In genomic region chr11:60195923-60196368, GRCh38 we compare ENCODE assay signal across 13 cellular contexts. TPM values are rescaled to one million over a fixed set of nuclear protein-coding genes. Genes with fewer than 3 reads are reported as not detected.
DNase-seq lines count a peak whose midpoint lies in the region; ATAC-seq and TF ChIP-seq lines count a peak whose summit lies in the region.
"Had no signal": no experiment of that assay in that cellular context is flagged by ENCODE, and none has a peak within 500 bp of the region (broad histone marks: within the 10 kb centered on the region; RNA-seq: fewer than 3 reads in every experiment).

No MANE protein-coding gene starts in this region.

- H3K27ac ChIP-seq in DND-41 (ENCODE audit: low read length) (peak overlapping the region; percentile 88), right lobe of liver (peak overlapping the region; percentile 25 to 69 (median 37)), gastrocnemius medialis (no peak overlapping the region)

- H3K4me3 ChIP-seq in DND-41 (ENCODE audit: low read depth in 1 of 2, low read length in 2 of 2) (no peak overlapping the region), Loucy (ENCODE audit: low read length, poor library complexity, severe bottlenecking) (no peak overlapping the region), right lobe of liver (no peak overlapping the region), gastrocnemius medialis (no peak overlapping the region), HAP-1 (no peak overlapping the region)

- H3K4me2 ChIP-seq in DND-41 (ENCODE audit: insufficient read depth, low read length) (peak overlapping the region; percentile 18), Loucy (ENCODE audit: low read depth, low read length, poor library complexity, severe bottlenecking) (peak overlapping the region; percentile 28)

- H3K9me3 ChIP-seq in DND-41 (ENCODE audit: insufficient read depth, low read length, severe bottlenecking) (peaks cover 6% of the 10 kb centered on the region), Loucy (ENCODE audit: insufficient read depth, low read depth, low read length) (peaks cover 5% of the 10 kb centered on the region; the same call in 1 of the 2 replicates), right lobe of liver (no peaks in the 10 kb centered on the region), gastrocnemius medialis (no peaks in the 10 kb centered on the region), HAP-1 (no peaks in the 10 kb centered on the region)

- H3F3A ChIP-seq in Loucy (ENCODE audit: low read depth) = no peaks in the 10 kb centered on the region

- no peaks in the 10 kb centered on the region for H3K27me3 ChIP-seq in DND-41 (ENCODE audit: insufficient read depth, low read length, poor library complexity)
- H3K27me3 ChIP-seq in Loucy (ENCODE audit: insufficient read depth, low read length, poor library complexity, severe bottlenecking) = no peaks in the 10 kb centered on the region
- H3K27me3 ChIP-seq in right lobe of liver = no peaks in the 10 kb centered on the region
- H3K27me3 ChIP-seq in gastrocnemius medialis = no peaks in the 10 kb centered on the region
- no peaks in the 10 kb centered on the region for H3K27me3 ChIP-seq in HAP-1 (ENCODE audit: low read depth)

- H3K4me1 ChIP-seq in DND-41 (ENCODE audit: insufficient read depth, low read length) (peaks cover 50% of the 10 kb centered on the region), Loucy (ENCODE audit: insufficient read depth, low read length, poor library complexity, severe bottlenecking) (peaks cover 19% of the 10 kb centered on the region), right lobe of liver (no peaks in the 10 kb centered on the region), gastrocnemius medialis (no peaks in the 10 kb centered on the region), HAP-1 (peaks cover 7% of the 10 kb centered on the region)

- in situ Hi-C loops in gastrocnemius medialis (cut with MboI; ENCODE audit: low sequenced_read_pairs in 4 of 4) (loop anchor here in 1 of 4 donors (25.0 kb wide), 1 partner anchor 109 kb away; the partner anchor contains the start of gene MS4A2), HAP-1 (cut with MboI; ENCODE audit: low sequenced_read_pairs) (no loop called here)

- TF ChIP-seq CTCF in DND-41 (IDR thresholded peaks at IDR 0.05; ENCODE audit: borderline replicate concordance, extremely low read depth, low read length, poor library complexity, severe bottlenecking) (no peak), Loucy (conservative IDR thresholded peaks at IDR 0.05; ENCODE audit: low read length) (no peak), right lobe of liver (IDR thresholded peaks at IDR 0.05) (no peak), gastrocnemius medialis (IDR thresholded peaks at IDR 0.05 in 4 of 5, conservative IDR thresholded peaks at IDR 0.05 in 1 of 5) (no peak)

- H3K79me2 ChIP-seq in DND-41 (ENCODE audit: insufficient read depth, low read length) = no peaks in the 10 kb centered on the region
- H3K79me2 ChIP-seq in Loucy (ENCODE audit: insufficient read depth, low read length) = no peaks in the 10 kb centered on the region

- no peaks in the 10 kb centered on the region for H3K9me2 ChIP-seq in Loucy (replicated peaks; ENCODE audit: low read depth, low read length)

- WGBS in right lobe of liver (ENCODE audit: insufficient coverage, low coverage, low lambda C conversion rate, missing lambda C conversion rate) = 47% methylated on average over 4 of the region's 4 CpGs

- ATAC-seq in DND-41 (ENCODE audit: insufficient read depth, low read depth) = peak; percentile 23; the same call in 2 of the 3 replicates
- peak; percentile 73 for ATAC-seq in GM19395 (IDR thresholded peaks at IDR 0.05; ENCODE audit: unreplicated experiment)
- ATAC-seq in right lobe of liver = peak; percentile 36 to 49 (median 48)
- ATAC-seq in gastrocnemius medialis = no peak
- ATAC-seq: CD8-positive, alpha-beta T cell had no signal

- H3K9ac ChIP-seq in DND-41 (ENCODE audit: low read depth, low read length) = peak overlapping the region; percentile 44
- H3K9ac ChIP-seq in Loucy (ENCODE audit: low read depth, low read length, poor library complexity, severe bottlenecking) = no peak overlapping the region

- peak; percentile 19 for DNase-seq in DND-41
- no peak for DNase-seq in right lobe of liver
- no peak for DNase-seq in gastrocnemius medialis
- no peak for DNase-seq in NCI-H69 (lab: John Stamatoyannopoulos, UW)
- DNase-seq in 8988T = no peak
- no peak for DNase-seq in HAP-1 (ENCODE audit: low spot score in 2 of 2)
- DNase-seq: CD8-positive, alpha-beta T cell; H7; stimulated activated naive CD4-positive, alpha-beta T cell; T-helper 9 cell had no signal

- H2AFZ ChIP-seq in DND-41 (ENCODE audit: low read depth, low read length) (peak overlapping the region; percentile 46; the same call in 1 of the 2 replicates), Loucy (ENCODE audit: low read length) (no peak overlapping the region)

- TF ChIP-seq POLR2A in right lobe of liver (IDR thresholded peaks at IDR 0.05) = no peak
- TF ChIP-seq POLR2A in gastrocnemius medialis (IDR thresholded peaks at IDR 0.05) = no peak

- H3K36me3 ChIP-seq in DND-41 (ENCODE audit: insufficient read depth, low read length) = no peaks in the 10 kb centered on the region; the same call in 1 of the 2 replicates
- H3K36me3 ChIP-seq in Loucy (ENCODE audit: insufficient read depth, low read length) = no peaks in the 10 kb centered on the region
- no peaks in the 10 kb centered on the region for H3K36me3 ChIP-seq in right lobe of liver
- no peaks in the 10 kb centered on the region for H3K36me3 ChIP-seq in gastrocnemius medialis
- H3K36me3 ChIP-seq in HAP-1 (replicated peaks) = no peaks in the 10 kb centered on the region

- H4K20me1 ChIP-seq in DND-41 (ENCODE audit: insufficient read depth, low read length) (no peaks in the 10 kb centered on the region), Loucy (ENCODE audit: insufficient read depth, low read length, poor library complexity, severe bottlenecking) (no peaks in the 10 kb centered on the region)

- intact Hi-C loops in right lobe of liver (cut with DNase I) (no loop called here), gastrocnemius medialis (cut with DNase I; ENCODE audit: low total_unique reads) (loop anchor here (10.0 kb wide), 1 partner anchor 371 kb away; no protein-coding TSS in a partner anchor)

RNA-seq across cellular contexts. Expression of gene MS4A6A, which starts 13.1 kb away (rescaled TPM):
- 10 to 100 TPM; 42.4 to 98.5 (median 61.5) TPM for total RNA-seq in right lobe of liver
- total RNA-seq in gastrocnemius medialis = 10 to 100 TPM in 3 of 4 donors, 1 to 10 TPM in 1; 4.6 to 26.6 (median 18.8) TPM
- total RNA-seq: bronchial epithelial cell; CD8-positive, alpha-beta T cell; H7 had no signal

RNA-seq across cellular contexts. Expression of gene MS4A4E, which starts 47.0 kb away (rescaled TPM):
- total RNA-seq in right lobe of liver (1 to 10 TPM; 1.1 to 3.8 (median 3.1) TPM), gastrocnemius medialis (1 to 10 TPM in 1 of 4 donors, not detected in 3; 2.8 TPM)
- total RNA-seq: bronchial epithelial cell; CD8-positive, alpha-beta T cell; H7 had no signal

Comparison
In these comparisons a context has a peak if more than half of its experiments do, and no peak if none do; other contexts are left out.
1. ATAC-seq: peak in DND-41 (single experiment), GM19395 (single experiment) and right lobe of liver (4 of 4); none in gastrocnemius medialis (0 of 2).
2. H3K27ac ChIP-seq: peak in DND-41 (single experiment) and right lobe of liver (3 of 3); none in gastrocnemius medialis (0 of 4).